20 cellular contexts compared by ENCODE assay signal in genomic region chr3:125191256-125191655, GRCh38. TPM values are rescaled to one million over a fixed set of nuclear protein-coding genes. Genes with fewer than 3 reads are reported as not detected.
DNase-seq lines count a peak whose midpoint lies in the region; FAIRE-seq and TF ChIP-seq lines count a peak whose summit lies in the region.
"Had no signal": no experiment of that assay in that cellular context is flagged by ENCODE, and none has a peak within 500 bp of the region (broad histone marks: within the 10 kb centered on the region; RNA-seq: fewer than 3 reads in every experiment).

No MANE protein-coding gene starts in this region.

- peak; percentile 15 for FAIRE-seq in GM18507 (lab: Jason Lieb, UNC)
- FAIRE-seq: G401.6, HepG2 had no signal

- in situ Hi-C loops in astrocyte of the spinal cord (cut with HindIII; ENCODE audit: low sequenced_read_pairs) = no loop called here

- no peak for DNase-seq in GM18507 (ENCODE audit: extremely low spot score, insufficient read length, low read depth)
- peak; percentile 40 for DNase-seq in astrocyte of the spinal cord (ENCODE audit: low read depth, low spot score)
- DNase-seq in fibroblast of villous mesenchyme (ENCODE audit: low read depth) = peak; percentile 27
- DNase-seq in MV-4-11 (lab: John Stamatoyannopoulos, UW) = no peak
- no peak for DNase-seq in NCI-H748 treated with DMSO at 0.1 percent for 48 hours (lab: John Stamatoyannopoulos, UW)
- DNase-seq in DMS153 (lab: John Stamatoyannopoulos, UW) = no peak
- DNase-seq in HuH-7 (ENCODE audit: low spot score) = no peak
- DNase-seq: AML-193; C1 segment of cervical spinal cord; Calu3; CD8-positive, alpha-beta memory T cell; H9; HFFc6; KG1; NCI-H1694; NCI-H2081; NCI-H2171 treated with DMSO at 0.1 percent for 48 hours had no signal

- H3K4me3 ChIP-seq in astrocyte of the spinal cord (ENCODE audit: low read depth, low read length) (no peak overlapping the region), fibroblast of villous mesenchyme (ENCODE audit: low read depth, low read length) (no peak overlapping the region)
- H3K4me3 ChIP-seq: SJSA1 had no signal

- TF ChIP-seq CTCF in astrocyte of the spinal cord (IDR thresholded peaks at IDR 0.05; ENCODE audit: low read depth, low read length) = no peak
- TF ChIP-seq CTCF in fibroblast of villous mesenchyme (IDR thresholded peaks at IDR 0.05; ENCODE audit: insufficient read depth, low read depth, low read length) = no peak

RNA-seq across cellular contexts. Expression of gene SLC12A8, which starts 21.3 kb away (rescaled TPM):
- 33.2 and 37.6 TPM in 2 replicates for total RNA-seq in fibroblast of villous mesenchyme

Comparison
In these comparisons a context has a peak if more than half of its experiments do, and no peak if none do; other contexts are left out.
1. DNase-seq: peak in astrocyte of the spinal cord (single experiment) and fibroblast of villous mesenchyme (single experiment); none in GM18507 (single experiment), MV-4-11 (single experiment), NCI-H748 treated with DMSO at 0.1 percent for 48 hours (single experiment), DMS153 (single experiment) and HuH-7 (single experiment).